Comparison of ENCODE assay signal across 7 cellular contexts in genomic region chr1:56672579-56672978, GRCh38. TPM values are rescaled to one million over a fixed set of nuclear protein-coding genes. Genes with fewer than 3 reads are reported as not detected.
"Had no signal": no experiment of that assay in that cellular context is flagged by ENCODE, and none has a peak within 500 bp of the region (broad histone marks: within the 10 kb centered on the region; RNA-seq: fewer than 3 reads in every experiment).

No MANE protein-coding gene starts in this region.

- H3K27ac ChIP-seq: HL-60 had no signal

- ATAC-seq: GM23338, HepG2 had no signal

- H3K4me3 ChIP-seq: GM23338 had no signal

- DNase-seq: H9, HCEC 1CT, HFFc6 had no signal

RNA-seq across cellular contexts. Expression of gene PRKAA2, which starts 27.5 kb away (rescaled TPM):
- polyA plus RNA-seq: IgD-negative memory B cell had no signal
